1 cellular context compared by ENCODE assay signal in the genomic region with DNA sequence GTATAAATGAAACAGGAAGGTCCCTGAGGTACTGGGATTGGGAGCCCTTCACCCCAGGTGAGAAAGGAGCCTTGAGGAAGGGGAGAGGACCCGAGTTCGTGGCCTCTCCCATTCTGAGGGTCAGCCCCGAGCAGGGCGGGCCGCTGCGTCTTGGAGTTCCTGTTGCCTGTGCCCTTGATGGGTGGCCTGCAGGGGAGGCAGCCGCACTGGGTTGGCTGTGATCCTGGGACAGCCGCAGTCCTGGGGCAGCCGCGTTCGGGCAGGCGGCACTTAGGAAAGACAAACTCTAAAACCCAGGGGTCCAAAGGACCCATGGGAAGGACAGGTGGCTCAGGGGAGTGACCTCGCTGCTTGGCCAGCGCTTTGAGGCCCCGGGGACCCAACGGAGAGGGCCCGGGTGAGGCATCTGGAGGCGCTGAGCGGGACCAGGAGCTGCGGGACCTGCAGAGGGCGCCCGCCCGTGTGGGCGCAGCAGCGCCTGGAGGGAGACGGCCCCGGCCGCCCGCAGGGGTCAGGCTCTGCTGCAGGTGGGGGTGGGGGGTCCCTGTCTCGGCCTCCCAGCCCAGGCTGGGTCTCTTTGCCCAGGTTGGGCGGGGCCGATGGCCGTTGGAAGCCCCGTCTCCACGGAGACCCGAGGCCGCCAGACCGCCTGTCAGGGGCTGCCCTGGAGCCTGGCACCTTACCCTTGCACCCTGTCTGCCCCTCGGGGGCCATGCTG.
TF ChIP-seq lines count a peak whose summit lies in the region.

No MANE protein-coding gene starts in this region.

TF ChIP-seq in HepG2, 621 proteins besides CTCF, POLR2A, EP300 and RAD21 (continued from another document and continues in another):
- TF ChIP-seq, protein P1, sequence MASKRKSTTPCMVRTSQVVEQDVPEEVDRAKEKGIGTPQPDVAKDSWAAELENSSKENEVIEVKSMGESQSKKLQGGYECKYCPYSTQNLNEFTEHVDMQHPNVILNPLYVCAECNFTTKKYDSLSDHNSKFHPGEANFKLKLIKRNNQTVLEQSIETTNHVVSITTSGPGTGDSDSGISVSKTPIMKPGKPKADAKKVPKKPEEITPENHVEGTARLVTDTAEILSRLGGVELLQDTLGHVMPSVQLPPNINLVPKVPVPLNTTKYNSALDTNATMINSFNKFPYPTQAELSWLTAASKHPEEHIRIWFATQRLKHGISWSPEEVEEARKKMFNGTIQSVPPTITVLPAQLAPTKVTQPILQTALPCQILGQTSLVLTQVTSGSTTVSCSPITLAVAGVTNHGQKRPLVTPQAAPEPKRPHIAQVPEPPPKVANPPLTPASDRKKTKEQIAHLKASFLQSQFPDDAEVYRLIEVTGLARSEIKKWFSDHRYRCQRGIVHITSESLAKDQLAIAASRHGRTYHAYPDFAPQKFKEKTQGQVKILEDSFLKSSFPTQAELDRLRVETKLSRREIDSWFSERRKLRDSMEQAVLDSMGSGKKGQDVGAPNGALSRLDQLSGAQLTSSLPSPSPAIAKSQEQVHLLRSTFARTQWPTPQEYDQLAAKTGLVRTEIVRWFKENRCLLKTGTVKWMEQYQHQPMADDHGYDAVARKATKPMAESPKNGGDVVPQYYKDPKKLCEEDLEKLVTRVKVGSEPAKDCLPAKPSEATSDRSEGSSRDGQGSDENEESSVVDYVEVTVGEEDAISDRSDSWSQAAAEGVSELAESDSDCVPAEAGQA (IDR thresholded peaks at IDR 0.05; ENCODE audit: low read depth), result no peak
- TF ChIP-seq, protein P1 (CRISPR knock-in tag; IDR thresholded peaks at IDR 0.05; ENCODE audit: borderline replicate concordance), result no peak
- no peak for TF ChIP-seq RFXAP (CRISPR knock-in tag; IDR thresholded peaks at IDR 0.05; ENCODE audit: borderline replicate concordance)
- TF ChIP-seq ZNF557 (CRISPR knock-in tag; IDR thresholded peaks at IDR 0.05), result no peak
- TF ChIP-seq, protein P2, sequence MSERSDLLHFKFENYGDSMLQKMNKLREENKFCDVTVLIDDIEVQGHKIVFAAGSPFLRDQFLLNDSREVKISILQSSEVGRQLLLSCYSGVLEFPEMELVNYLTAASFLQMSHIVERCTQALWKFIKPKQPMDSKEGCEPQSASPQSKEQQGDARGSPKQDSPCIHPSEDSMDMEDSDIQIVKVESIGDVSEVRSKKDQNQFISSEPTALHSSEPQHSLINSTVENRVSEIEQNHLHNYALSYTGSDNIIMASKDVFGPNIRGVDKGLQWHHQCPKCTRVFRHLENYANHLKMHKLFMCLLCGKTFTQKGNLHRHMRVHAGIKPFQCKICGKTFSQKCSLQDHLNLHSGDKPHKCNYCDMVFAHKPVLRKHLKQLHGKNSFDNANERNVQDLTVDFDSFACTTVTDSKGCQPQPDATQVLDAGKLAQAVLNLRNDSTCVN (CRISPR knock-in tag; IDR thresholded peaks at IDR 0.05; ENCODE audit: borderline replicate concordance), result no peak
- no peak for TF ChIP-seq TBX3 (IDR thresholded peaks at IDR 0.05; ENCODE audit: borderline replicate concordance)
- no peak for TF ChIP-seq SP5 (CRISPR knock-in tag; IDR thresholded peaks at IDR 0.05; ENCODE audit: borderline replicate concordance, low read depth)
- TF ChIP-seq E2F5 (CRISPR knock-in tag; conservative IDR thresholded peaks at IDR 0.05), result no peak
- no peak for TF ChIP-seq ZFP62 (CRISPR knock-in tag; IDR thresholded peaks at IDR 0.05)
- TF ChIP-seq, protein P3, sequence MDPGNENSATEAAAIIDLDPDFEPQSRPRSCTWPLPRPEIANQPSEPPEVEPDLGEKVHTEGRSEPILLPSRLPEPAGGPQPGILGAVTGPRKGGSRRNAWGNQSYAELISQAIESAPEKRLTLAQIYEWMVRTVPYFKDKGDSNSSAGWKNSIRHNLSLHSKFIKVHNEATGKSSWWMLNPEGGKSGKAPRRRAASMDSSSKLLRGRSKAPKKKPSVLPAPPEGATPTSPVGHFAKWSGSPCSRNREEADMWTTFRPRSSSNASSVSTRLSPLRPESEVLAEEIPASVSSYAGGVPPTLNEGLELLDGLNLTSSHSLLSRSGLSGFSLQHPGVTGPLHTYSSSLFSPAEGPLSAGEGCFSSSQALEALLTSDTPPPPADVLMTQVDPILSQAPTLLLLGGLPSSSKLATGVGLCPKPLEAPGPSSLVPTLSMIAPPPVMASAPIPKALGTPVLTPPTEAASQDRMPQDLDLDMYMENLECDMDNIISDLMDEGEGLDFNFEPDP (CRISPR knock-in tag; conservative IDR thresholded peaks at IDR 0.05), result no peak
- no peak for TF ChIP-seq ZBTB21 (CRISPR knock-in tag; IDR thresholded peaks at IDR 0.05)
- TF ChIP-seq ZNF563 (CRISPR knock-in tag; IDR thresholded peaks at IDR 0.05), result no peak
- peak; percentile 44 for TF ChIP-seq STAG1 (CRISPR knock-in tag; IDR thresholded peaks at IDR 0.05)
- TF ChIP-seq ELF1 (CRISPR knock-in tag; IDR thresholded peaks at IDR 0.05), result no peak
- 0 out of 2 replicates have a peak, but pooled peaks have one; percentile 31 for TF ChIP-seq ZNF574 (CRISPR knock-in tag; IDR thresholded peaks at IDR 0.05)
- no peak for TF ChIP-seq ELF4 (CRISPR knock-in tag; IDR thresholded peaks at IDR 0.05; ENCODE audit: borderline replicate concordance)
- TF ChIP-seq IRX3 (CRISPR knock-in tag; IDR thresholded peaks at IDR 0.05; ENCODE audit: borderline replicate concordance, low read depth), result no peak
- no peak for TF ChIP-seq RFX3 (CRISPR knock-in tag; IDR thresholded peaks at IDR 0.05)
- no peak for TF ChIP-seq CBX1 (IDR thresholded peaks at IDR 0.05; ENCODE audit: low read depth)
- no peak for TF ChIP-seq PRMT3 (CRISPR knock-in tag; IDR thresholded peaks at IDR 0.05; ENCODE audit: borderline replicate concordance, low read depth)
- TF ChIP-seq ZNF800 (CRISPR knock-in tag; IDR thresholded peaks at IDR 0.05), result 0 out of 2 replicates have a peak, but pooled peaks have one; percentile 54
- TF ChIP-seq MTERF4 (CRISPR knock-in tag; IDR thresholded peaks at IDR 0.05), result no peak
- no peak for TF ChIP-seq ZNF678 (CRISPR knock-in tag; IDR thresholded peaks at IDR 0.05)
- no peak for TF ChIP-seq DNMT3B (CRISPR knock-in tag; conservative IDR thresholded peaks at IDR 0.05)
- TF ChIP-seq SMAD1 (CRISPR knock-in tag; IDR thresholded peaks at IDR 0.05; ENCODE audit: borderline replicate concordance, low read depth), result no peak
- TF ChIP-seq, protein P4, sequence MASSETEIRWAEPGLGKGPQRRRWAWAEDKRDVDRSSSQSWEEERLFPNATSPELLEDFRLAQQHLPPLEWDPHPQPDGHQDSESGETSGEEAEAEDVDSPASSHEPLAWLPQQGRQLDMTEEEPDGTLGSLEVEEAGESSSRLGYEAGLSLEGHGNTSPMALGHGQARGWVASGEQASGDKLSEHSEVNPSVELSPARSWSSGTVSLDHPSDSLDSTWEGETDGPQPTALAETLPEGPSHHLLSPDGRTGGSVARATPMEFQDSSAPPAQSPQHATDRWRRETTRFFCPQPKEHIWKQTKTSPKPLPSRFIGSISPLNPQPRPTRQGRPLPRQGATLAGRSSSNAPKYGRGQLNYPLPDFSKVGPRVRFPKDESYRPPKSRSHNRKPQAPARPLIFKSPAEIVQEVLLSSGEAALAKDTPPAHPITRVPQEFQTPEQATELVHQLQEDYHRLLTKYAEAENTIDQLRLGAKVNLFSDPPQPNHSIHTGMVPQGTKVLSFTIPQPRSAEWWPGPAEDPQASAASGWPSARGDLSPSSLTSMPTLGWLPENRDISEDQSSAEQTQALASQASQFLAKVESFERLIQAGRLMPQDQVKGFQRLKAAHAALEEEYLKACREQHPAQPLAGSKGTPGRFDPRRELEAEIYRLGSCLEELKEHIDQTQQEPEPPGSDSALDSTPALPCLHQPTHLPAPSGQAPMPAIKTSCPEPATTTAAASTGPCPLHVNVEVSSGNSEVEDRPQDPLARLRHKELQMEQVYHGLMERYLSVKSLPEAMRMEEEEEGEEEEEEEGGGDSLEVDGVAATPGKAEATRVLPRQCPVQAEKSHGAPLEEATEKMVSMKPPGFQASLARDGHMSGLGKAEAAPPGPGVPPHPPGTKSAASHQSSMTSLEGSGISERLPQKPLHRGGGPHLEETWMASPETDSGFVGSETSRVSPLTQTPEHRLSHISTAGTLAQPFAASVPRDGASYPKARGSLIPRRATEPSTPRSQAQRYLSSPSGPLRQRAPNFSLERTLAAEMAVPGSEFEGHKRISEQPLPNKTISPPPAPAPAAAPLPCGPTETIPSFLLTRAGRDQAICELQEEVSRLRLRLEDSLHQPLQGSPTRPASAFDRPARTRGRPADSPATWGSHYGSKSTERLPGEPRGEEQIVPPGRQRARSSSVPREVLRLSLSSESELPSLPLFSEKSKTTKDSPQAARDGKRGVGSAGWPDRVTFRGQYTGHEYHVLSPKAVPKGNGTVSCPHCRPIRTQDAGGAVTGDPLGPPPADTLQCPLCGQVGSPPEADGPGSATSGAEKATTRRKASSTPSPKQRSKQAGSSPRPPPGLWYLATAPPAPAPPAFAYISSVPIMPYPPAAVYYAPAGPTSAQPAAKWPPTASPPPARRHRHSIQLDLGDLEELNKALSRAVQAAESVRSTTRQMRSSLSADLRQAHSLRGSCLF (CRISPR knock-in tag; IDR thresholded peaks at IDR 0.05; ENCODE audit: borderline replicate concordance), result no peak
- TF ChIP-seq, protein P5, sequence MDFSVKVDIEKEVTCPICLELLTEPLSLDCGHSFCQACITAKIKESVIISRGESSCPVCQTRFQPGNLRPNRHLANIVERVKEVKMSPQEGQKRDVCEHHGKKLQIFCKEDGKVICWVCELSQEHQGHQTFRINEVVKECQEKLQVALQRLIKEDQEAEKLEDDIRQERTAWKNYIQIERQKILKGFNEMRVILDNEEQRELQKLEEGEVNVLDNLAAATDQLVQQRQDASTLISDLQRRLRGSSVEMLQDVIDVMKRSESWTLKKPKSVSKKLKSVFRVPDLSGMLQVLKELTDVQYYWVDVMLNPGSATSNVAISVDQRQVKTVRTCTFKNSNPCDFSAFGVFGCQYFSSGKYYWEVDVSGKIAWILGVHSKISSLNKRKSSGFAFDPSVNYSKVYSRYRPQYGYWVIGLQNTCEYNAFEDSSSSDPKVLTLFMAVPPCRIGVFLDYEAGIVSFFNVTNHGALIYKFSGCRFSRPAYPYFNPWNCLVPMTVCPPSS (IDR thresholded peaks at IDR 0.05), result no peak
- no peak for TF ChIP-seq HES4 (CRISPR knock-in tag; IDR thresholded peaks at IDR 0.05; ENCODE audit: borderline replicate concordance)
- no peak for TF ChIP-seq ZNF446 (CRISPR knock-in tag; IDR thresholded peaks at IDR 0.05)
- no peak for TF ChIP-seq HHEX (CRISPR knock-in tag; IDR thresholded peaks at IDR 0.05)
- no peak for TF ChIP-seq ZNF282 (IDR thresholded peaks at IDR 0.05; ENCODE audit: partially characterized antibody)
- no peak for TF ChIP-seq EZH2 (conservative IDR thresholded peaks at IDR 0.05; ENCODE audit: low read depth, low read length)
- peak; percentile 69 for TF ChIP-seq ZBTB7A (CRISPR knock-in tag; IDR thresholded peaks at IDR 0.05)
